8 cellular contexts compared by ENCODE assay signal in the genomic region with DNA sequence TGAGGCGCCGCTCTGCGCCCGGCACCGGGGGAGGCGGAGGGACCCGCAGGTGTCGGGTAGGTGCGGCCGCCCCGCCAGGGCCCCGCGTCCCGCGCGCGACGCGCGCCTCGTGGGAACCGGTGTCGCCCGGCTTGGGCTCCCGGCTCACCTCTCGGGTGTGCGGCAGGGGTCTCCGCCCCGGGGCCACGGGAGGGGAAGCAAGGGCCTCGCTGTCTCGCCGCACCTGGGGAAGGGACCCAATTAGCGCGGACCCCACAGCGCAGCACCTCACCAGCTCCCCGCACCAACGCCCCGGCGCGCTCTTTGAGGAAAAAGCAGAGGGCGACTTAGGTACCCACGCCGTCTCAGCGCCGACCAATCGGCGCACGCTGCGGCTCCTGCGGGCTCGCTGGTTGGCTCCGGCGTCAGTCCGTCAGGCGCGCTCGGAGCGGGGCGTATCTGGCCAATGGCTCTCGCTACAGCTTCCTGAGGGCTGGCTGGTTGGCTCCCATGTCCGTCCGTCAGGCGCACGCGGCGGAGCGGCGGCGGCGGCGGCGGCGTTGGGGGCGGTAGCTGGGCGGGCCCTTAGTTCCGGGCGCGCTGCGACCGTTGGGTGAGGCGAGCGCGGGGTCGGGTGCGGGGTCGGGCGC. TPM values are rescaled to one million over a fixed set of nuclear protein-coding genes. Genes with fewer than 3 reads are reported as not detected.
DNase-seq lines count a peak whose midpoint lies in the region; ATAC-seq, FAIRE-seq and TF ChIP-seq lines count a peak whose summit lies in the region.

A gene with protein sequence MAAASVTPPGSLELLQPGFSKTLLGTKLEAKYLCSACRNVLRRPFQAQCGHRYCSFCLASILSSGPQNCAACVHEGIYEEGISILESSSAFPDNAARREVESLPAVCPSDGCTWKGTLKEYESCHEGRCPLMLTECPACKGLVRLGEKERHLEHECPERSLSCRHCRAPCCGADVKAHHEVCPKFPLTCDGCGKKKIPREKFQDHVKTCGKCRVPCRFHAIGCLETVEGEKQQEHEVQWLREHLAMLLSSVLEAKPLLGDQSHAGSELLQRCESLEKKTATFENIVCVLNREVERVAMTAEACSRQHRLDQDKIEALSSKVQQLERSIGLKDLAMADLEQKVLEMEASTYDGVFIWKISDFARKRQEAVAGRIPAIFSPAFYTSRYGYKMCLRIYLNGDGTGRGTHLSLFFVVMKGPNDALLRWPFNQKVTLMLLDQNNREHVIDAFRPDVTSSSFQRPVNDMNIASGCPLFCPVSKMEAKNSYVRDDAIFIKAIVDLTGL (plus strand): TSS at position 567 of the 629 bp plus-strand sequence. CDS start 12,225 bp downstream, outside the sequence.

- H3K27me3 Mint-ChIP-seq in activated CD4-positive, alpha-beta T cell treated with anti-CD3 and anti-CD28 coated beads for 36 hours = no peaks in the 10 kb centered on the region

- no peaks in the 10 kb centered on the region; the same call in 1 of the 2 replicates for H3K9me3 ChIP-seq in BE2C

- H3K4me1 Mint-ChIP-seq in activated CD4-positive, alpha-beta T cell treated with anti-CD3 and anti-CD28 coated beads for 36 hours = peaks cover 51% of the 10 kb centered on the region

- ATAC-seq in HG03442 (IDR thresholded peaks at IDR 0.05; ENCODE audit: unreplicated experiment) = peak; percentile 70
- peak; percentile 89 for ATAC-seq in activated CD4-positive, alpha-beta T cell treated with anti-CD3 and anti-CD28 coated beads for 36 hours

- H3K36me3 Mint-ChIP-seq in activated CD4-positive, alpha-beta T cell treated with anti-CD3 and anti-CD28 coated beads for 36 hours (ENCODE audit: low read depth) = peaks cover 26% of the 10 kb centered on the region

- peak; percentile 89 for FAIRE-seq in GM19239 (lab: Jason Lieb, UNC)

- DNase-seq in BE2C (peak; percentile 98), GM19239 (ENCODE audit: insufficient read length, low spot score) (peak; percentile 100), NCI-H524 (lab: John Stamatoyannopoulos, UW) (peak; percentile 96 to 99), choroid plexus epithelial cell (ENCODE audit: low read depth) (peak; percentile 100), kidney tubule cell (ENCODE audit: low spot score) (peak; percentile 99)
- DNase-seq in activated CD4-positive, alpha-beta T cell treated with anti-CD3 and anti-CD28 coated beads for 36 hours = peak; percentile 98
- peak; percentile 92 to 93 for DNase-seq in stimulated activated CD4-positive, alpha-beta T cell treated with anti-CD3 and anti-CD28 coated beads, Interleukin-1b, Interleukin-23, amount 100 ng/mL, for 1 hour (ENCODE audit: low read depth in 2 of 2)

- CTCF ChIA-PET in activated CD4-positive, alpha-beta T cell treated with anti-CD3 and anti-CD28 coated beads for 36 hours (lab: Charles Lee) = interaction anchor here (0.7 to 1.3 kb wide), 5 partner anchors 44 to 693 kb away, joined by 3 to 8 read pairs (median 3); a partner anchor contains a TSS

- TF ChIP-seq CTCF in BE2C (IDR thresholded peaks at IDR 0.05; ENCODE audit: low read depth, low read length) (no peak), choroid plexus epithelial cell (conservative IDR thresholded peaks at IDR 0.05; ENCODE audit: low read depth, low read length) (no peak)

- H3K27me3 ChIP-seq in BE2C = no peaks in the 10 kb centered on the region

- no peaks in the 10 kb centered on the region; the same call in 1 of the 2 replicates for H3K4me1 ChIP-seq in BE2C

- H3K4me3 ChIP-seq in BE2C (ENCODE audit: low read depth, low read length) (peak within 1 kb of the TSS; percentile 77), choroid plexus epithelial cell (ENCODE audit: low read depth, low read length) (peak within 1 kb of the TSS; percentile 86)

- POLR2A ChIA-PET in activated CD4-positive, alpha-beta T cell treated with anti-CD3 and anti-CD28 coated beads for 36 hours (lab: Charles Lee) = interaction anchor here (0.6 to 1.1 kb wide), 3 partner anchors 16 to 540 kb away, joined by 3 to 8 read pairs (median 4); a partner anchor contains a TSS

- intact Hi-C loops in activated CD4-positive, alpha-beta T cell treated with anti-CD3 and anti-CD28 coated beads for 36 hours (cut with DNase I, micrococcal nuclease) = loop anchor here (1.0 to 10.0 kb wide), 20 partner anchors 16 to 961 kb away; a partner anchor contains a TSS

- peak within 1 kb of the TSS; percentile 95 for H3K27ac Mint-ChIP-seq in activated CD4-positive, alpha-beta T cell treated with anti-CD3 and anti-CD28 coated beads for 36 hours

- H3K36me3 ChIP-seq in BE2C = peaks cover 12% of the 10 kb centered on the region

- no peaks in the 10 kb centered on the region for H3K9me3 Mint-ChIP-seq in activated CD4-positive, alpha-beta T cell treated with anti-CD3 and anti-CD28 coated beads for 36 hours (ENCODE audit: low read depth)

- peak within 1 kb of the TSS; percentile 85 for H3K4me3 Mint-ChIP-seq in activated CD4-positive, alpha-beta T cell treated with anti-CD3 and anti-CD28 coated beads for 36 hours

RNA-seq across cellular contexts. Expression of the gene that starts here (rescaled TPM):
- 26.8 TPM for polyA plus RNA-seq in BE2C (2012; ENCODE audit: insufficient read depth, insufficient read length, low read depth)
- total RNA-seq in activated CD4-positive, alpha-beta T cell treated with anti-CD3 and anti-CD28 coated beads for 36 hours = 10 to 100 TPM; 37.4 to 46.2 TPM

Comparison
In these comparisons a context has a peak if more than half of its experiments do, and no peak if none do; other contexts are left out.
1. Peak in every context shown above with its lines: DNase-seq, ATAC-seq and H3K4me3 ChIP-seq.